Comparison of ENCODE assay signal across 1 cellular context in the genomic region with DNA sequence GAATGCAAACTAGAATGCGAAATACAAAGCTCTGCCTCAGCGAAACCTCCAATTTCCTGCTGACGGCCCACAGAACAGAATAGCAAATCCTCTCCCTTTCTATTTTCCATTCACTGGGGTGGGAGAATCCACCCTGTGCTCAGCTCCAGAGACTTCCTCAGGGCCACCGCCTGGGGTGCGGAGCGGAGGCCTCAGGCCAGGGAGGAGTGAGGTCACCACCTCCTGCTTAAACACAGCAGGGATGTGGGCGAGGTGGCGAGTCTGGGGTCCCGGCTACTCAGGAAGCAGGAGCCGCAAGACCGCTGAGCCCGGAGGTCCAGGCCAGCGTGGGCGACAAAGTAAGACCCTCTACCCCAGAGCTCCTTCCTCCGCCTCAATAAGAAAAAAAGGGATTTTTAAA.
TF ChIP-seq lines count a peak whose summit lies in the region.

No MANE protein-coding gene starts in this region.

TF ChIP-seq in neural cell, 6 proteins besides CTCF, POLR2A, EP300 and RAD21 (continued from another document):
- TF ChIP-seq SMC3 (conservative IDR thresholded peaks at IDR 0.05; ENCODE audit: poor library complexity) (no peak), POLR2AphosphoS5 (IDR thresholded peaks at IDR 0.05) (no peak), TAF1 (IDR thresholded peaks at IDR 0.05; ENCODE audit: low read depth) (no peak)
